Comparison of ENCODE assay signal across 10 cellular contexts in the genomic region with DNA sequence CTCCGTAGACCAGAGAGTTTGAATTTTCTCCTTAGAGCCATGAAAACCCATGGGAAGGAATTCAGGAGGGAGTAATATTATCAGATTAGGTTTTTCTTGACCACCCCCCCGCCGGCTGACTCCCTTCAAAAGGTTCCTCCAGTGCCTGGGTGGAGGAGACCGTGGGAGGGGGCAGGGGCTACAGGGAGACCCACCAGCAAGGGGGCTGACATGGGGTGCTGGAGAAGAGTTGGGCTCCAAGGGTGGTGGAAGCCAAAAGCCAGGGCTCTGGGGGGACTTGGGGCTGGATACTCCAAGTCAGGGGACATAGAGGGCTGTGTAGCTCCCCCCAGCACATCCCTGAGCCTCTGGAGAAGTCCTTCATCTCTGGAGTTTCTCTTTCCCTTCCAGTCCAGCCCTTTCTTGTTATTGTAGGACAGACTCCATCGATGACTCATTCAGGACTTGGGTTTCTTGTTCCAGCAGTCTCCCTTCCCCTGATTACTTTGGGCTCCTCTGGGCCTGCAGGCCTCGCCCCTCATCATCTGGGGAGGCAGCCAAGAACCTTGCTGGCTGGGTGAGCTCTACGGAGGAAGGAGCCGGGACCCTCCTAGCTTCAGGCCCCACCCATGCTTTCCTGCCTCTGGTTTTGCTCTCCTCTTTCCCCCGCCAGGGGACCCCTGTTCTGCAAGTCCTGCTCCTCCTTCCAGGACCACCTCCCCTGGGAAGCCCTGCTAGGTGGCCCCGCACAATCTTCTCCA. TPM values are rescaled to one million over a fixed set of nuclear protein-coding genes. Genes with fewer than 3 reads are reported as not detected.
A peak's percentile ranks its signal among the peaks of the same experiment; 100 is the strongest.
DNase-seq lines count a peak whose midpoint lies in the region; TF ChIP-seq lines count a peak whose summit lies in the region.
"Had no signal": no experiment of that assay in that cellular context is flagged by ENCODE, and none has a peak within 500 bp of the region (broad histone marks: within the 10 kb centered on the region; RNA-seq: fewer than 3 reads in every experiment).

No MANE protein-coding gene starts in this region.

- H3K27ac ChIP-seq in brain microvascular endothelial cell (peak overlapping the region; percentile 100), transverse colon (peak overlapping the region; percentile 18 to 59 (median 48)), caudate nucleus (ENCODE audit: low read depth, low read length) (no peak overlapping the region)
- H3K27ac ChIP-seq: neutrophil had no signal

- DNase-seq in HT-29 (ENCODE audit: low spot score) (peak; percentile 28), brain microvascular endothelial cell (peak; percentile 97), hepatic stellate cell (ENCODE audit: low spot score) (peak; percentile 93), transverse colon (no peak), caudate nucleus (lab: John Stamatoyannopoulos, UW) (no peak), NOMO-1 treated with DMSO at 0.1 percent for 48 hours (lab: John Stamatoyannopoulos, UW; ENCODE audit: unreplicated experiment) (no peak)
- no peak for DNase-seq in activated CD8-positive, alpha-beta memory T cell treated with anti-CD3 and anti-CD28 coated beads for 24 hours
- DNase-seq in stimulated activated naive CD4-positive, alpha-beta T cell (lab: John Stamatoyannopoulos, UW), result no peak
- DNase-seq: activated CD4-positive, alpha-beta T cell treated with anti-CD3 and anti-CD28 coated beads for 36 hours had no signal

- peak; percentile 39 for TF ChIP-seq CTCF in brain microvascular endothelial cell (IDR thresholded peaks at IDR 0.05; ENCODE audit: low read depth, low read length, missing control alignments)
- TF ChIP-seq CTCF in transverse colon (IDR thresholded peaks at IDR 0.05), result no peak

- WGBS in transverse colon (ENCODE audit: low coverage in 1 of 2), 2 donors, result 59 to 87% methylated on average over 3 to 10 of the region's 10 CpGs

- intact Hi-C loops in transverse colon (cut with DNase I; ENCODE audit: low total_unique reads), result no loop called here

- H3K4me3 ChIP-seq in brain microvascular endothelial cell (ENCODE audit: low read depth, low read length), result no peak overlapping the region
- no peak overlapping the region for H3K4me3 ChIP-seq in transverse colon

- in situ Hi-C loops in brain microvascular endothelial cell (cut with HindIII; ENCODE audit: low pct_ligation_motif_present, low sequenced_read_pairs), result no loop called here
- in situ Hi-C loops in transverse colon (cut with MboI; ENCODE audit: low pct_ligation_motif_present in 1 of 4, low pct_unique_long_range_greater_than_20kb in 1 of 4, low sequenced_read_pairs in 3 of 4), result no loop called here

- no peaks in the 10 kb centered on the region for H3K9me3 ChIP-seq in transverse colon
- H3K9me3 ChIP-seq: neutrophil had no signal

- TF ChIP-seq POLR2A in transverse colon (IDR thresholded peaks at IDR 0.05), result no peak

- H3K27me3 ChIP-seq in brain microvascular endothelial cell (replicated peaks) (no peaks in the 10 kb centered on the region), transverse colon (no peaks in the 10 kb centered on the region)
- H3K27me3 ChIP-seq: neutrophil had no signal

- H3K4me1 ChIP-seq in transverse colon, result peaks cover 0 to 10% (median 4%) of the 10 kb centered on the region in 4 donors

- TF ChIP-seq EP300 in transverse colon (IDR thresholded peaks at IDR 0.05; ENCODE audit: low read depth), result no peak

- H3K36me3 ChIP-seq in brain microvascular endothelial cell (replicated peaks) (no peaks in the 10 kb centered on the region), transverse colon (no peaks in the 10 kb centered on the region)
- H3K36me3 ChIP-seq: neutrophil had no signal

RNA-seq across cellular contexts. Expression of a gene that starts 10.5 kb away (rescaled TPM):
- total RNA-seq in HT-29 (2014; rRNA removed; shearing (Covaris generic)), result 0.05 TPM in 1 of 2 replicates, not detected in the other
- 10 to 100 TPM in 1 of 4 donors, 1 to 10 TPM in 3; 1.6 to 20.2 (median 3.7) TPM for total RNA-seq in transverse colon
- total RNA-seq: activated CD4-positive, alpha-beta T cell treated with anti-CD3 and anti-CD28 coated beads for 36 hours had no signal

RNA-seq across cellular contexts. Expression of a gene that starts 32.9 kb away (rescaled TPM):
- not detected in 2 replicates for total RNA-seq in HT-29 (2014; rRNA removed; shearing (Covaris generic))
- total RNA-seq in transverse colon, result not detected
- total RNA-seq: activated CD4-positive, alpha-beta T cell treated with anti-CD3 and anti-CD28 coated beads for 36 hours had no signal

Comparison
In these comparisons a context has a peak if more than half of its experiments do, and no peak if none do; other contexts are left out.
1. DNase-seq: peak in HT-29 (single experiment), brain microvascular endothelial cell (single experiment) and hepatic stellate cell (single experiment); none in transverse colon (single experiment), caudate nucleus (0 of 61), activated CD8-positive, alpha-beta memory T cell treated with anti-CD3 and anti-CD28 coated beads for 24 hours (single experiment), stimulated activated naive CD4-positive, alpha-beta T cell (0 of 6) and NOMO-1 treated with DMSO at 0.1 percent for 48 hours (single experiment).